8 cellular contexts compared by ENCODE assay signal in genomic region chr10:93554760-93555432, GRCh38. TPM values are rescaled to one million over a fixed set of nuclear protein-coding genes. Genes with fewer than 3 reads are reported as not detected.
A peak's percentile ranks its signal among the peaks of the same experiment; 100 is the strongest.
DNase-seq lines count a peak whose midpoint lies in the region; ATAC-seq and TF ChIP-seq lines count a peak whose summit lies in the region.

No MANE protein-coding gene starts in this region.

- H3K36me3 Mint-ChIP-seq in CD4-positive, alpha-beta T cell (ENCODE audit: low read depth), result no peaks in the 10 kb centered on the region

- CTCF ChIA-PET in CD4-positive, alpha-beta T cell (lab: Charles Lee), result no interaction called here

- H3K4me1 Mint-ChIP-seq in CD4-positive, alpha-beta T cell (ENCODE audit: low read depth), result no peaks in the 10 kb centered on the region

- TF ChIP-seq EP300 in stomach (IDR thresholded peaks at IDR 0.05), result no peak

- H3K9me3 ChIP-seq in CD4-positive, alpha-beta T cell (ENCODE audit: control insufficient read depth, low read length), result no peaks in the 10 kb centered on the region
- H3K9me3 ChIP-seq in mucosa of descending colon (no peaks in the 10 kb centered on the region), stomach (peaks cover 0 to 7% (median 3%) of the 10 kb centered on the region in 4 donors)

- H3K4me3 Mint-ChIP-seq in CD4-positive, alpha-beta T cell, result no peak overlapping the region

- H3K27ac Mint-ChIP-seq in CD4-positive, alpha-beta T cell, result no peak overlapping the region

- WGBS in stomach, 5 donors, result 28 to 43% (median 35%) methylated on average over 11 to 14 of the region's 14 CpGs

- H3K4me1 ChIP-seq in mucosa of descending colon (ENCODE audit: low read depth), result peaks cover 16% of the 10 kb centered on the region
- H3K4me1 ChIP-seq in stomach, result peaks cover 0 to 8% (median 0%) of the 10 kb centered on the region in 4 donors

- peak in 7 of 10 experiments; percentile 5 to 39 (median 14) for DNase-seq in CD4-positive, alpha-beta T cell
- peak; percentile 16 for DNase-seq in NCI-H2029 treated with DMSO at 0.1 percent for 48 hours (lab: John Stamatoyannopoulos, UW)
- peak; percentile 67 to 71 for DNase-seq in activated CD4-positive, alpha-beta T cell treated with anti-CD3 and anti-CD28 coated beads, Interleukin-2, amount 50 U/mL, for 48 hours
- DNase-seq in epithelial cell of proximal tubule (ENCODE audit: low read depth), result no peak
- peak; percentile 68 to 89 (median 85) for DNase-seq in mucosa of descending colon
- DNase-seq in stomach, result peak; percentile 77

- ATAC-seq in CD4-positive, alpha-beta T cell (ENCODE audit: poor library complexity), result no peak
- ATAC-seq in GM21529 (IDR thresholded peaks at IDR 0.05; ENCODE audit: unreplicated experiment), result peak; percentile 78
- ATAC-seq in mucosa of descending colon, result peak; percentile 85
- no peak for ATAC-seq in GM21381 (IDR thresholded peaks at IDR 0.05; ENCODE audit: unreplicated experiment)

- H3K36me3 ChIP-seq in mucosa of descending colon (ENCODE audit: low read depth) (no peaks in the 10 kb centered on the region), stomach (no peaks in the 10 kb centered on the region)

- POLR2A ChIA-PET in CD4-positive, alpha-beta T cell (lab: Charles Lee), result no interaction called here

- TF ChIP-seq CTCF in CD4-positive, alpha-beta T cell (IDR thresholded peaks at IDR 0.05), result peak; percentile 39
- peak; percentile 88 for TF ChIP-seq CTCF in epithelial cell of proximal tubule (conservative IDR thresholded peaks at IDR 0.05; ENCODE audit: low read depth, low read length)
- TF ChIP-seq CTCF in mucosa of descending colon (IDR thresholded peaks at IDR 0.05), result peak; percentile 36
- TF ChIP-seq CTCF in stomach (IDR thresholded peaks at IDR 0.05), result peak in 5 of 7 experiments; percentile 37 to 65 (median 54)

- H3K4me3 ChIP-seq in epithelial cell of proximal tubule (ENCODE audit: low read depth, low read length) (no peak overlapping the region), mucosa of descending colon (no peak overlapping the region), stomach (no peak overlapping the region)

- H3K27me3 ChIP-seq in CD4-positive, alpha-beta T cell (ENCODE audit: control insufficient read depth, insufficient read depth, low read length), result peaks cover 5% of the 10 kb centered on the region
- no peaks in the 10 kb centered on the region for H3K27me3 ChIP-seq in stomach

- TF ChIP-seq POLR2A in stomach (IDR thresholded peaks at IDR 0.05), result no peak

- H3K27me3 Mint-ChIP-seq in CD4-positive, alpha-beta T cell, result peaks cover 19% of the 10 kb centered on the region

- H3K9me3 Mint-ChIP-seq in CD4-positive, alpha-beta T cell, result no peaks in the 10 kb centered on the region

- no peak overlapping the region for H3K27ac ChIP-seq in CD4-positive, alpha-beta T cell (ENCODE audit: low read depth, low read length)
- no peak overlapping the region for H3K27ac ChIP-seq in stomach

- intact Hi-C loops in CD4-positive, alpha-beta T cell (cut with DNase I, micrococcal nuclease), result loop anchor here (2.0 to 5.0 kb wide), 2 partner anchors 304 to 307 kb away; no protein-coding TSS in a partner anchor
- intact Hi-C loops in mucosa of descending colon (cut with DNase I, micrococcal nuclease) (loop anchor here in 1 of 2 donors (5.0 kb wide), 1 partner anchor 127 kb away; no protein-coding TSS in a partner anchor), stomach (cut with DNase I; ENCODE audit: low total_unique reads) (loop anchor here (5.0 kb wide), 1 partner anchor 122 kb away; no protein-coding TSS in a partner anchor)

RNA-seq across cellular contexts. Expression of gene FFAR4, which starts 11.6 kb away (rescaled TPM):
- total RNA-seq in CD4-positive, alpha-beta T cell, result not detected
- total RNA-seq in epithelial cell of proximal tubule, result not detected in 2 replicates
- 10 to 100 TPM; 17.4 to 36.3 (median 28.7) TPM for total RNA-seq in mucosa of descending colon
- 1 to 10 TPM in 2 of 5 donors, under 1 TPM in 1, not detected in 2; 0.18 to 2.0 (median 1.7) TPM for total RNA-seq in stomach
- polyA plus RNA-seq in stomach, result under 1 TPM in 1 of 3 donors, not detected in 2; 0.08 TPM

RNA-seq across cellular contexts. Expression of gene RBP4, which starts 46.1 kb away (rescaled TPM):
- not detected for total RNA-seq in CD4-positive, alpha-beta T cell
- 2.4 and 2.7 TPM in 2 replicates for total RNA-seq in epithelial cell of proximal tubule
- 1 to 10 TPM; 5.2 to 7.0 (median 6.6) TPM for total RNA-seq in mucosa of descending colon
- total RNA-seq in stomach, result under 1 TPM in 3 of 5 donors, not detected in 2; 0.58 to 0.92 (median 0.72) TPM
- polyA plus RNA-seq in stomach, result 10 to 100 TPM in 1 of 3 donors, 1 to 10 TPM in 2; 1.2 to 20.5 (median 6.2) TPM

RNA-seq across cellular contexts. Expression of gene PDE6C, which starts 57.4 kb away (rescaled TPM):
- total RNA-seq in CD4-positive, alpha-beta T cell, result not detected
- not detected in 2 replicates for total RNA-seq in epithelial cell of proximal tubule
- not detected for total RNA-seq in mucosa of descending colon
- not detected for total RNA-seq in stomach
- polyA plus RNA-seq in stomach, result not detected

RNA-seq across cellular contexts. Expression of gene CEP55, which starts 58.5 kb away (rescaled TPM):
- under 1 TPM; 0.16 to 0.17 TPM for total RNA-seq in CD4-positive, alpha-beta T cell
- 73.2 and 115 TPM in 2 replicates for total RNA-seq in epithelial cell of proximal tubule
- 10 to 100 TPM in 1 of 3 donors, 1 to 10 TPM in 2; 1.3 to 11.7 (median 2.4) TPM for total RNA-seq in mucosa of descending colon
- total RNA-seq in stomach, result 1 to 10 TPM in 2 of 5 donors, under 1 TPM in 2, not detected in 1; 0.58 to 6.6 (median 1.1) TPM
- 1 to 10 TPM; 3.1 to 7.2 (median 5.2) TPM for polyA plus RNA-seq in stomach

Comparison
In these comparisons a context has a peak if more than half of its experiments do, and no peak if none do; other contexts are left out.
1. ATAC-seq: peak in GM21529 (single experiment) and mucosa of descending colon (single experiment); none in CD4-positive, alpha-beta T cell (single experiment) and GM21381 (single experiment).
2. CTCF ChIP-seq: peak in every context shown above with its lines; median percentile 88 in epithelial cell of proximal tubule; 54 in stomach; 39 in CD4-positive, alpha-beta T cell; 36 in mucosa of descending colon.
3. RNA of gene FFAR4, which starts 11.6 kb away (total RNA-seq): 17.4 to 36.3 TPM in mucosa of descending colon; 0.18 to 2.0 TPM in stomach, not detected in CD4-positive, alpha-beta T cell and not detected in epithelial cell of proximal tubule; every median in the first group is over 4 times any median in the second.